Comparison of ENCODE assay signal across 9 cellular contexts in the genomic region with DNA sequence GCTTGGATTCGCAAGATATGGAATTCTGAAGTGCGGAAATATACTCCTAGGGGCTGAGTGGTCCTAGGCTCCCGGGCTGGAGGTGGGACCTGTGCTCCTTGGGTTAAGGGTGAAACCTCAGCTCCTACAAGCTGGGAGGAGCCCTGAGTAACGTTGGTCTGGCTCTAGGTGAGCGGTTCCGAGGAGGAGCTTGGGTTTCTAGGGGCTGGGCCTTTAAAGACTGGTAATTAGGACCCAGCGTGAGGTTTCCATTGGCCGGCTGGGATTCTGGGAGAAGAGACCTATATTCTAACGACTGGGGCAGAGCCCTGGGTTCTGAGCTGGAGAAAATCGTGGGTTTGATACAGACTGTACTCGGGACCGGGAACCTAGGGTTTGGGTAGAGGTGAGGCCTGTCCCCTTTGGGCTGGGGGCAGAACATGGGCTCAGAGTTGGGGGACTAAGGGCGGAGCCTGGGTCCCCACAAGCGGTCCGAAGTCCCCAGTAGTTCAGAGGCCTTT. TPM values are rescaled to one million over a fixed set of nuclear protein-coding genes. Genes with fewer than 3 reads are reported as not detected.
DNase-seq lines count a peak whose midpoint lies in the region; ATAC-seq and TF ChIP-seq lines count a peak whose summit lies in the region.
"Had no signal": no experiment of that assay in that cellular context is flagged by ENCODE, and none has a peak within 500 bp of the region (broad histone marks: within the 10 kb centered on the region; RNA-seq: fewer than 3 reads in every experiment).

No MANE protein-coding gene starts in this region.

- ATAC-seq in GM19023 (IDR thresholded peaks at IDR 0.05; ENCODE audit: unreplicated experiment) = no peak
- ATAC-seq in GM18858 (IDR thresholded peaks at IDR 0.05; ENCODE audit: unreplicated experiment) = no peak

- H3K4me3 ChIP-seq in MG63 (peak overlapping the region; percentile 63), dorsolateral prefrontal cortex (peak overlapping the region; percentile 46 to 97 (median 75)), muscle layer of colon (ENCODE audit: low read depth in 1 of 2, low read length in 2 of 2) (peak overlapping the region; percentile 87)

- H3K27me3 ChIP-seq in MG63 (no peaks in the 10 kb centered on the region), dorsolateral prefrontal cortex (no peaks in the 10 kb centered on the region), muscle layer of colon (ENCODE audit: control insufficient read depth in 1 of 2, insufficient read depth in 2 of 2, low read length in 2 of 2) (no peaks in the 10 kb centered on the region)

- H3K9ac ChIP-seq in muscle layer of colon (ENCODE audit: low read length) = peak overlapping the region; percentile 79

- DNase-seq in AG08396 (ENCODE audit: low spot score) (peak; percentile 37), MG63 (no peak), dorsolateral prefrontal cortex (no peak), SHP77 (lab: John Stamatoyannopoulos, UW) (no peak), NCI-H345 treated with DMSO at 0.1 percent for 48 hours (lab: John Stamatoyannopoulos, UW; ENCODE audit: unreplicated experiment) (no peak)

- no peaks in the 10 kb centered on the region for H3K9me3 ChIP-seq in MG63
- H3K9me3 ChIP-seq in muscle layer of colon (ENCODE audit: low read length) = no peaks in the 10 kb centered on the region

- intact Hi-C loops in dorsolateral prefrontal cortex (cut with DNase I) = loop anchor here (2.0 to 5.0 kb wide), 3 partner anchors 25 to 83 kb away; a partner anchor contains a TSS

- H3K4me1 ChIP-seq in muscle layer of colon (ENCODE audit: insufficient read depth, low read length) = peaks cover 20% of the 10 kb centered on the region

- H3K36me3 ChIP-seq in MG63 (peaks cover 7% of the 10 kb centered on the region), muscle layer of colon (ENCODE audit: insufficient read depth, low read length) (peaks cover 14% of the 10 kb centered on the region)

- H3K27ac ChIP-seq in dorsolateral prefrontal cortex (peak overlapping the region; percentile 29 to 98 (median 92)), muscle layer of colon (ENCODE audit: low read depth, low read length) (peak overlapping the region; percentile 94)

- no peak for TF ChIP-seq CTCF in dorsolateral prefrontal cortex (IDR thresholded peaks at IDR 0.05 in 54 of 56, conservative IDR thresholded peaks at IDR 0.05 in 2 of 56; ENCODE audit: low read depth in 1 of 56, partially characterized antibody in 56 of 56)

RNA-seq across cellular contexts. Expression of a gene that starts 0.9 kb away (rescaled TPM):
- 6.2 and 14.8 TPM in 2 replicates for total RNA-seq in MG63 (2014; rRNA removed; shearing (Covaris generic); ENCODE audit: low replicate concordance)
- total RNA-seq in dorsolateral prefrontal cortex = 10 to 100 TPM; 26.4 to 59.7 (median 38.5) TPM

RNA-seq across cellular contexts. Expression of a gene that starts 6.5 kb away (rescaled TPM):
- 9.2 and 13.3 TPM in 2 replicates for total RNA-seq in MG63 (2014; rRNA removed; shearing (Covaris generic); ENCODE audit: low replicate concordance)
- 10 to 100 TPM; 21.1 to 40.5 (median 28.6) TPM for total RNA-seq in dorsolateral prefrontal cortex

RNA-seq across cellular contexts. Expression of a gene that starts 25.6 kb away (rescaled TPM):
- total RNA-seq in MG63 (2014; rRNA removed; shearing (Covaris generic); ENCODE audit: low replicate concordance) = 70.1 and 72.2 TPM in 2 replicates
- total RNA-seq in dorsolateral prefrontal cortex = 100 to 1,000 TPM; 198 to 357 (median 281) TPM

RNA-seq across cellular contexts. Expression of a gene that starts 40.6 kb away (rescaled TPM):
- 0.07 and 0.36 TPM in 2 replicates for total RNA-seq in MG63 (2014; rRNA removed; shearing (Covaris generic); ENCODE audit: low replicate concordance)
- total RNA-seq in dorsolateral prefrontal cortex = 1 to 10 TPM in 5 of 120 experiments, under 1 TPM in 70, not detected in 45; 0.07 to 1.6 (median 0.15) TPM

RNA-seq across cellular contexts. Expression of a gene that starts 44.1 kb away (rescaled TPM):
- not detected in 2 replicates for total RNA-seq in MG63 (2014; rRNA removed; shearing (Covaris generic); ENCODE audit: low replicate concordance)
- 10 to 100 TPM in 111 of 120 experiments, 1 to 10 TPM in 9; 4.6 to 94.1 (median 19.4) TPM for total RNA-seq in dorsolateral prefrontal cortex
- total RNA-seq: glomerular endothelial cell had no signal
